ENCODE assay signal across 9 cellular contexts in genomic region chr20:19993937-19994667, GRCh38. TPM values are rescaled to one million over a fixed set of nuclear protein-coding genes. Genes with fewer than 3 reads are reported as not detected.
A peak's percentile ranks its signal among the peaks of the same experiment; 100 is the strongest.
DNase-seq lines count a peak whose midpoint lies in the region; ATAC-seq, FAIRE-seq and TF ChIP-seq lines count a peak whose summit lies in the region.
"Had no signal": no experiment of that assay in that cellular context is flagged by ENCODE, and none has a peak within 500 bp of the region (broad histone marks: within the 10 kb centered on the region; RNA-seq: fewer than 3 reads in every experiment).

No MANE protein-coding gene starts in this region.

- H3K27ac ChIP-seq in right cardiac atrium (ENCODE audit: low read length) = peak overlapping the region; percentile 62
- H3K27ac ChIP-seq in substantia nigra (ENCODE audit: low read depth, low read length, poor library complexity, severe bottlenecking) = peak overlapping the region; percentile 79

- intact Hi-C loops in right cardiac atrium (cut with DNase I) = loop anchor here in 3 of 4 donors (10.0 kb wide), 3 partner anchors 59 to 299 kb away; no protein-coding TSS in a partner anchor

- 40% methylated on average over 13 of the region's 13 CpGs for WGBS in right cardiac atrium

- H3K4me1 ChIP-seq in right cardiac atrium (ENCODE audit: control insufficient read depth, insufficient read depth, low read length) = peaks cover 16% of the 10 kb centered on the region

- DNase-seq in HFF-Myc (ENCODE audit: extremely low read depth, low read depth) = peak; percentile 79
- DNase-seq in astrocyte of the hippocampus (ENCODE audit: low read depth, low spot score) = peak; percentile 37
- peak in 2 of 3 donors; percentile 61 to 70 for DNase-seq in right cardiac atrium
- DNase-seq in substantia nigra (lab: John Stamatoyannopoulos, UW) = peak in 10 of 49 donors; percentile 20 to 49 (median 33)
- no peak for DNase-seq in DMS79 (lab: John Stamatoyannopoulos, UW)
- no peak for DNase-seq in GM12891 (ENCODE audit: insufficient read length, low spot score)
- DNase-seq in NCI-H1694 (lab: John Stamatoyannopoulos, UW) = no peak
- no peak for DNase-seq in activated gamma-delta T cell (lab: John Stamatoyannopoulos, UW)

- FAIRE-seq in GM12891 (lab: Jason Lieb, UNC) = no peak
- FAIRE-seq: endometrium had no signal

- H3K4me3 ChIP-seq in HFF-Myc (replicated peaks; ENCODE audit: low read depth, low read length) (peak overlapping the region; percentile 22), right cardiac atrium (ENCODE audit: low read length) (no peak overlapping the region)

- ATAC-seq in right cardiac atrium = peak; percentile 34 to 66

- no peaks in the 10 kb centered on the region for H3K9me3 ChIP-seq in right cardiac atrium (ENCODE audit: control insufficient read depth, low read length)

- no peak for TF ChIP-seq POLR2A in GM12891 (IDR thresholded peaks at IDR 0.05; ENCODE audit: low read depth, low read length)

- TF ChIP-seq CTCF in HFF-Myc (IDR thresholded peaks at IDR 0.05; ENCODE audit: low read depth, low read length, missing control alignments) = no peak

- no peaks in the 10 kb centered on the region for H3K27me3 ChIP-seq in right cardiac atrium (ENCODE audit: control insufficient read depth, insufficient read depth)

TF ChIP-seq in GM12891, 5 proteins besides CTCF, POLR2A, EP300 and RAD21:
- TF ChIP-seq SPI1 (IDR thresholded peaks at IDR 0.05; ENCODE audit: low read depth, low read length) = no peak
- TF ChIP-seq TAF1 (IDR thresholded peaks at IDR 0.05; ENCODE audit: low read depth, low read length) = no peak
- no peak for TF ChIP-seq PAX5 (IDR thresholded peaks at IDR 0.05; ENCODE audit: insufficient read depth, low read length, severe bottlenecking)
- no peak for TF ChIP-seq POLR2AphosphoS5 (IDR thresholded peaks at IDR 0.05; ENCODE audit: low read depth, low read length)
- TF ChIP-seq POU2F2 (IDR thresholded peaks at IDR 0.05; ENCODE audit: low read depth, low read length) = no peak
TF ChIP-seq in GM12891: peak in this region for 0.

RNA-seq across cellular contexts. Expression of gene NAA20, which starts 23.1 kb away (rescaled TPM):
- total RNA-seq in right cardiac atrium = 10 to 100 TPM; 49.4 to 59.5 (median 54.8) TPM
- polyA plus RNA-seq in right cardiac atrium = 82.9 TPM
- polyA plus RNA-seq in GM12891 (2012; ENCODE audit: low read depth, missing spikeins) = 51.9 TPM

RNA-seq across cellular contexts. Expression of gene CRNKL1, which starts 58.2 kb away (rescaled TPM):
- total RNA-seq in right cardiac atrium = 10 to 100 TPM; 15.6 to 17.6 (median 16.0) TPM
- polyA plus RNA-seq in right cardiac atrium = 10.9 TPM
- 10.2 TPM for polyA plus RNA-seq in GM12891 (2012; ENCODE audit: low read depth, missing spikeins)

RNA-seq across cellular contexts. Expression of gene CFAP61, which starts 58.2 kb away (rescaled TPM):
- 1 to 10 TPM in 1 of 4 donors, under 1 TPM in 2, not detected in 1; 0.74 to 2.4 (median 0.75) TPM for total RNA-seq in right cardiac atrium
- 0.11 TPM for polyA plus RNA-seq in right cardiac atrium
- polyA plus RNA-seq in GM12891 (2012; ENCODE audit: low read depth, missing spikeins) = not detected

Comparison
In these comparisons a context has a peak if more than half of its experiments do, and no peak if none do; other contexts are left out.
1. DNase-seq: peak in HFF-Myc (single experiment), astrocyte of the hippocampus (single experiment) and right cardiac atrium (2 of 3); none in DMS79 (single experiment), GM12891 (single experiment), NCI-H1694 (single experiment) and activated gamma-delta T cell (single experiment).